1 cellular context compared by ENCODE assay signal in genomic region chr13:45847554-45848224, GRCh38.
TF ChIP-seq lines count a peak whose summit lies in the region.

No MANE protein-coding gene starts in this region.

TF ChIP-seq in HEK293, 187 proteins besides CTCF, POLR2A, EP300 and RAD21 (continued from another document):
- TF ChIP-seq ZNF518A (tag by site-specific recombination; conservative IDR thresholded peaks at IDR 0.05; ENCODE audit: low read depth) (no peak), ZNF560 (tag by site-specific recombination; IDR thresholded peaks at IDR 0.05; ENCODE audit: borderline replicate concordance) (no peak), ZNF16 (tag by site-specific recombination; IDR thresholded peaks at IDR 0.05; ENCODE audit: low read depth) (no peak), YY2 (tag by site-specific recombination; IDR thresholded peaks at IDR 0.05) (no peak), ZNF223 (tag by site-specific recombination; IDR thresholded peaks at IDR 0.05) (peak; percentile 92), ZNF555 (tag by site-specific recombination; conservative IDR thresholded peaks at IDR 0.05) (no peak), ZNF23 (tag by site-specific recombination; IDR thresholded peaks at IDR 0.05; ENCODE audit: borderline replicate concordance) (no peak), SETDB1 (IDR thresholded peaks at IDR 0.05; ENCODE audit: insufficient read length, low read length) (no peak), ZNF138 (tag by site-specific recombination; IDR thresholded peaks at IDR 0.05; ENCODE audit: borderline replicate concordance) (no peak), ZSCAN5A (tag by site-specific recombination; IDR thresholded peaks at IDR 0.05) (no peak), OSR2 (tag by site-specific recombination; IDR thresholded peaks at IDR 0.05) (peak; percentile 20; the same call in 1 of the 2 replicates), ZSCAN4 (tag by site-specific recombination; IDR thresholded peaks at IDR 0.05) (peak; percentile 55)
